Comparison of ENCODE assay signal across 9 cellular contexts in the genomic region with DNA sequence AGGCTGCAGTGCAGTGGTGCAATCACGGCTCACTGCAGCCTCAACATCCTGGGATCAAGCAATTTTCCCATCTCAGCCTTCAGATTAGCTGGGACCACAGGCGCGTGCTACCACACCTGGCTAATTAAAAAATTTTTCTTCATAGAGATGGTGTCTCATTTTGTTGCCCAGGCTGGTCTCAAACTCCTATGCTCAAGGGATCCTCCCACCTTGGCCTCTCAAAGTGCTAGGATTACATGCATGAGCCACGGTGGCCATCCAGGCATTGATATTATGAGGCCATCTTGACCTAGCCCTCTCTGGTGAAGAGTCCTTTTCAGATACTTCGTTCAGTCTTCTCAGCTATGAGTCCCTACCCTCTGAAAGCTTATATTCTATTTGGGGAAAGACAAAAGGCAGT. TPM values are rescaled to one million over a fixed set of nuclear protein-coding genes. Genes with fewer than 3 reads are reported as not detected.
A peak's percentile ranks its signal among the peaks of the same experiment; 100 is the strongest.
DNase-seq lines count a peak whose midpoint lies in the region; ATAC-seq and TF ChIP-seq lines count a peak whose summit lies in the region.
"Had no signal": no experiment of that assay in that cellular context is flagged by ENCODE, and none has a peak within 500 bp of the region (broad histone marks: within the 10 kb centered on the region; RNA-seq: fewer than 3 reads in every experiment).

No MANE protein-coding gene starts in this region.

- peaks cover 79% of the 10 kb centered on the region for H3K4me1 Mint-ChIP-seq in activated naive CD4-positive, alpha-beta T cell treated with anti-CD3 and anti-CD28 coated beads, Interleukin-2, amount 10 ng/mL, durations not matched to agents 7 days and 5 days
- peaks cover 75% of the 10 kb centered on the region for H3K4me1 Mint-ChIP-seq in activated CD8-positive, alpha-beta T cell treated with anti-CD3 and anti-CD28 coated beads, Interleukin-2, amount 10 ng/mL, durations not matched to agents 7 days and 5 days (ENCODE audit: low read depth)

- H3K4me3 ChIP-seq in kidney epithelial cell (ENCODE audit: low read depth, low read length), result peak overlapping the region; percentile 61
- H3K4me3 ChIP-seq in tibial nerve, result peak overlapping the region in 3 of 4 donors; percentile 40 to 69 (median 62)

- TF ChIP-seq CTCF in kidney epithelial cell (IDR thresholded peaks at IDR 0.05; ENCODE audit: insufficient read depth, low read length, poor library complexity, severe bottlenecking) (no peak), tibial nerve (IDR thresholded peaks at IDR 0.05) (no peak)

- peak overlapping the region; percentile 95 for H3K27ac Mint-ChIP-seq in activated naive CD4-positive, alpha-beta T cell treated with anti-CD3 and anti-CD28 coated beads, Interleukin-2, amount 10 ng/mL, durations not matched to agents 7 days and 5 days
- H3K27ac Mint-ChIP-seq in activated CD8-positive, alpha-beta T cell treated with anti-CD3 and anti-CD28 coated beads, Interleukin-2, amount 10 ng/mL, durations not matched to agents 7 days and 5 days, result peak overlapping the region; percentile 94

- no peaks in the 10 kb centered on the region for H3K9me3 ChIP-seq in tibial nerve

- 75 to 81% methylated on average over 5 of the region's 5 CpGs for WGBS in tibial nerve, 2 donors

- no peaks in the 10 kb centered on the region for H3K27me3 ChIP-seq in kidney epithelial cell (ENCODE audit: control insufficient read depth, insufficient read depth, low read length)
- H3K27me3 ChIP-seq in tibial nerve, result no peaks in the 10 kb centered on the region

- H3K36me3 ChIP-seq in kidney epithelial cell (ENCODE audit: control insufficient read depth, insufficient read depth, low read length), result no peaks in the 10 kb centered on the region
- H3K36me3 ChIP-seq in tibial nerve, result no peaks in the 10 kb centered on the region

- no peaks in the 10 kb centered on the region for H3K9me3 Mint-ChIP-seq in activated naive CD4-positive, alpha-beta T cell treated with anti-CD3 and anti-CD28 coated beads, Interleukin-2, amount 10 ng/mL, durations not matched to agents 7 days and 5 days
- H3K9me3 Mint-ChIP-seq in activated CD8-positive, alpha-beta T cell treated with anti-CD3 and anti-CD28 coated beads, Interleukin-2, amount 10 ng/mL, durations not matched to agents 7 days and 5 days (ENCODE audit: insufficient read depth), result no peaks in the 10 kb centered on the region

- peak overlapping the region in 3 of 4 donors; percentile 44 to 91 (median 74) for H3K27ac ChIP-seq in tibial nerve

- H3K36me3 Mint-ChIP-seq in activated naive CD4-positive, alpha-beta T cell treated with anti-CD3 and anti-CD28 coated beads, Interleukin-2, amount 10 ng/mL, durations not matched to agents 7 days and 5 days, result peaks cover 33% of the 10 kb centered on the region
- H3K36me3 Mint-ChIP-seq in activated CD8-positive, alpha-beta T cell treated with anti-CD3 and anti-CD28 coated beads, Interleukin-2, amount 10 ng/mL, durations not matched to agents 7 days and 5 days (ENCODE audit: low read depth), result peaks cover 37% of the 10 kb centered on the region

- no peak for TF ChIP-seq EP300 in tibial nerve (IDR thresholded peaks at IDR 0.05)

- no peak for ATAC-seq in activated CD8-positive, alpha-beta T cell treated with anti-CD3 and anti-CD28 coated beads, Interleukin-2, amount 10 ng/mL, durations not matched to agents 7 days and 5 days

- peaks cover 0 to 35% (median 11%) of the 10 kb centered on the region in 4 donors for H3K4me1 ChIP-seq in tibial nerve

- DNase-seq in activated naive CD4-positive, alpha-beta T cell treated with anti-CD3 and anti-CD28 coated beads, Interleukin-2, amount 10 ng/mL, durations not matched to agents 7 days and 5 days, result no peak
- DNase-seq in activated naive CD4-positive, alpha-beta T cell treated with Interleukin-2 at 50 U/mL for 16 hours, result no peak
- peak; percentile 27 for DNase-seq in activated CD8-positive, alpha-beta T cell treated with anti-CD3 and anti-CD28 coated beads, Interleukin-2, amount 10 ng/mL, durations not matched to agents 7 days and 5 days
- DNase-seq in kidney epithelial cell (ENCODE audit: low read depth), result no peak
- DNase-seq in tibial nerve (ENCODE audit: low spot score in 2 of 2), result no peak
- no peak for DNase-seq in AML-193 (lab: John Stamatoyannopoulos, UW)
- no peak for DNase-seq in activated gamma-delta T cell (lab: John Stamatoyannopoulos, UW)
- no peak for DNase-seq in ureter (ENCODE audit: low spot score)
- DNase-seq: nucleus accumbens had no signal

- no peak for TF ChIP-seq POLR2A in tibial nerve (IDR thresholded peaks at IDR 0.05)

- POLR2A ChIA-PET in activated CD8-positive, alpha-beta T cell treated with anti-CD3 and anti-CD28 coated beads, Interleukin-2, amount 10 ng/mL, durations not matched to agents 7 days and 5 days (lab: Charles Lee), result interaction anchor here (0.8 to 13.5 kb wide), 12 partner anchors 12 to 395 kb away, joined by 3 to 221 read pairs (median 11); partner anchors contain the start of genes CASP10, CFLAR, CLK1 and NIF3L1

- no peaks in the 10 kb centered on the region for H3K27me3 Mint-ChIP-seq in activated naive CD4-positive, alpha-beta T cell treated with anti-CD3 and anti-CD28 coated beads, Interleukin-2, amount 10 ng/mL, durations not matched to agents 7 days and 5 days
- no peaks in the 10 kb centered on the region for H3K27me3 Mint-ChIP-seq in activated CD8-positive, alpha-beta T cell treated with anti-CD3 and anti-CD28 coated beads, Interleukin-2, amount 10 ng/mL, durations not matched to agents 7 days and 5 days (ENCODE audit: low read depth)

- peak overlapping the region; percentile 77 for H3K4me3 Mint-ChIP-seq in activated naive CD4-positive, alpha-beta T cell treated with anti-CD3 and anti-CD28 coated beads, Interleukin-2, amount 10 ng/mL, durations not matched to agents 7 days and 5 days
- H3K4me3 Mint-ChIP-seq in activated CD8-positive, alpha-beta T cell treated with anti-CD3 and anti-CD28 coated beads, Interleukin-2, amount 10 ng/mL, durations not matched to agents 7 days and 5 days, result peak overlapping the region; percentile 81

- CTCF ChIA-PET in activated naive CD4-positive, alpha-beta T cell treated with anti-CD3 and anti-CD28 coated beads, Interleukin-2, amount 10 ng/mL, durations not matched to agents 7 days and 5 days (lab: Charles Lee), result interaction anchor here (0.5 to 7.5 kb wide), 5 partner anchors 11 to 641 kb away, joined by 3 to 57 read pairs (median 3); partner anchors contain the start of gene CASP10
- CTCF ChIA-PET in activated CD8-positive, alpha-beta T cell treated with anti-CD3 and anti-CD28 coated beads, Interleukin-2, amount 10 ng/mL, durations not matched to agents 7 days and 5 days (lab: Charles Lee), result interaction anchor here (1.4 to 5.9 kb wide), 6 partner anchors 15 to 105 kb away, joined by 5 to 100 read pairs (median 7); partner anchors contain the start of gene CASP10

RNA-seq across cellular contexts. Expression of gene CASP8, which starts 1.1 kb away (rescaled TPM):
- 10 to 100 TPM; 62.7 to 63.2 TPM for total RNA-seq in activated CD8-positive, alpha-beta T cell treated with anti-CD3 and anti-CD28 coated beads, Interleukin-2, amount 10 ng/mL, durations not matched to agents 7 days and 5 days
- total RNA-seq in kidney epithelial cell, result 13.9 and 14.2 TPM in 2 replicates
- 10 to 100 TPM; 12.4 to 71.7 (median 15.6) TPM for total RNA-seq in tibial nerve
- 50.9 TPM for total RNA-seq in ureter
